8 cellular contexts compared by ENCODE assay signal in the genomic region with DNA sequence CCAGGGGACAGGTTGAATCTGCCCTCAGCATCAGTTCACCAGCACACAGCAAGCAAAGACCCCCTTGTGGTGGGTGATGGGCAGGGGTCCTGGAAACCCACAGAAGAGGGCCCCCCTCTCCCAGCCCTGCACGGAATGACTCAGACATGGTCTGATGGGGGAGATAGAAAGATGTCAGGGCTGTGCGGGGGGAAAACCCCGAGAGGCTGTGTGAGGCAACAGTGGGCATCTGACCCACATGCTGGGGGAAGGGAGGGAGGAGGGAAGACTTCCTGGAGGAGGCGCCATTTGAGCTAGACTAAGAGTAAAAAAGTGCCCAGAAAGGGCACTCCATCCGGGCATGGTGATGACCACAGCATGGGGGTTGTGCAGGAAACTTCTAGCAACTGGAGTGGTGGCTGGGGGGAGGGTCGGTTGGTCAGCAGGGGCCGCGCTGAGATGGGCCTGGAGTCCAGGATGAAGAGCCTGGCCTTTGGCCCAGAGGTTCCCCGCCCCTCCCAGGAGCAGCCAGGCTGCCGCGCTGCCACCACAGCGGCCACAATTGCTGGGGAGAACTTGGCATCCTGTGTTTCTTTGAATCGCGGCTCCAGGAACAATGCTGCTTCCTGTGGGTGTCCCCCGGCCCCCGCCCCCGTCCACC. TPM values are rescaled to one million over a fixed set of nuclear protein-coding genes. Genes with fewer than 3 reads are reported as not detected.
DNase-seq lines count a peak whose midpoint lies in the region; ATAC-seq, FAIRE-seq and TF ChIP-seq lines count a peak whose summit lies in the region.

No MANE protein-coding gene starts in this region.

- H3K4me2 ChIP-seq in astrocyte (ENCODE audit: low read length): peak overlapping the region; percentile 87

- FAIRE-seq in astrocyte (lab: Jason Lieb, UNC): no peak

- DNase-seq in T-helper 1 cell (peak; percentile 40 to 90 (median 59)), astrocyte (ENCODE audit: low read depth) (no peak), lower leg skin (ENCODE audit: low spot score in 2 of 2) (peak in 1 of 2 donors; percentile 88)
- peak; percentile 82 for DNase-seq in stimulated activated CD8-positive, alpha-beta memory T cell treated with anti-CD3 and anti-CD28 coated beads, Interleukin-4, amount 100 ng/mL, for 48 hours

- ATAC-seq in GM21786 (IDR thresholded peaks at IDR 0.05; ENCODE audit: unreplicated experiment) (peak; percentile 31), HG02571 (IDR thresholded peaks at IDR 0.05; ENCODE audit: unreplicated experiment) (no peak), GM21390 (IDR thresholded peaks at IDR 0.05; ENCODE audit: unreplicated experiment) (no peak), HG02798 (IDR thresholded peaks at IDR 0.05; ENCODE audit: poor library complexity, unreplicated experiment) (no peak)

- no peaks in the 10 kb centered on the region for H3K9me3 ChIP-seq in astrocyte (ENCODE audit: insufficient read depth, low read depth, low read length)

- peak overlapping the region; percentile 37 for H3K27ac ChIP-seq in astrocyte (ENCODE audit: low read depth, low read length)

- H3K4me3 ChIP-seq in astrocyte (ENCODE audit: insufficient read depth, low read depth, low read length) (peak overlapping the region; percentile 64), lower leg skin (ENCODE audit: low read depth, poor library complexity, severe bottlenecking) (peak overlapping the region; percentile 24)

- peaks cover 4% of the 10 kb centered on the region for H3K36me3 Mint-ChIP-seq in astrocyte (ENCODE audit: low read depth, unreplicated experiment)

- TF ChIP-seq CTCF in astrocyte (IDR thresholded peaks at IDR 0.05; ENCODE audit: insufficient read depth, low read depth, low read length) (no peak), lower leg skin (IDR thresholded peaks at IDR 0.05) (no peak)

- no peaks in the 10 kb centered on the region for H3K27me3 Mint-ChIP-seq in astrocyte (ENCODE audit: low read depth, unreplicated experiment)

- H4K20me1 ChIP-seq in astrocyte (ENCODE audit: insufficient read depth, low read length): peaks cover 44% of the 10 kb centered on the region

- 14 to 15% methylated on average over 11 to 17 of the region's 17 CpGs for WGBS in lower leg skin, 2 donors

- no peaks in the 10 kb centered on the region for H3K27me3 ChIP-seq in astrocyte (ENCODE audit: insufficient read depth, low read length)

- peak overlapping the region; percentile 59 for H3K27ac Mint-ChIP-seq in astrocyte (ENCODE audit: unreplicated experiment)

- H3K79me2 ChIP-seq in astrocyte (ENCODE audit: insufficient read depth, low read length): peaks cover 45% of the 10 kb centered on the region

- no peaks in the 10 kb centered on the region for H3K9me3 Mint-ChIP-seq in astrocyte (ENCODE audit: unreplicated experiment)

- peaks cover 65% of the 10 kb centered on the region for H3K4me1 ChIP-seq in astrocyte (ENCODE audit: insufficient read depth, low read length)

- H3K36me3 ChIP-seq in astrocyte (ENCODE audit: insufficient read depth, low read length): no peaks in the 10 kb centered on the region

- peak overlapping the region; percentile 90 for H3K4me3 Mint-ChIP-seq in astrocyte (ENCODE audit: unreplicated experiment)

- peak overlapping the region; percentile 76 for H3K9ac ChIP-seq in astrocyte (ENCODE audit: low read length)

- peaks cover 24% of the 10 kb centered on the region for H3K4me1 Mint-ChIP-seq in astrocyte (ENCODE audit: low read depth, unreplicated experiment)

- intact Hi-C loops in lower leg skin (cut with DNase I; ENCODE audit: low total_unique reads): no loop called here

- TF ChIP-seq POLR2A in lower leg skin (IDR thresholded peaks at IDR 0.05): no peak

- H2AFZ ChIP-seq in astrocyte (ENCODE audit: low read depth, low read length): no peak overlapping the region

RNA-seq across cellular contexts. Expression of gene LFNG, which starts 2.5 kb away (rescaled TPM):
- 58.6 and 76.9 TPM in 2 replicates for total RNA-seq in astrocyte
- 100 to 1,000 TPM; 104 to 169 (median 139) TPM for total RNA-seq in lower leg skin

RNA-seq across cellular contexts. Expression of gene BRAT1, which starts 33.3 kb away (rescaled TPM):
- total RNA-seq in astrocyte (18.7 and 19.7 TPM in 2 replicates), lower leg skin (10 to 100 TPM; 40.5 to 88.4 (median 60.6) TPM)

RNA-seq across cellular contexts. Expression of gene IQCE, which starts 36.7 kb away (rescaled TPM):
- total RNA-seq in astrocyte: 13.1 and 13.8 TPM in 2 replicates
- 10 to 100 TPM; 10.5 to 18.6 (median 12.8) TPM for total RNA-seq in lower leg skin

RNA-seq across cellular contexts. Expression of gene GRIFIN, which starts 45.9 kb away (rescaled TPM):
- total RNA-seq in astrocyte: not detected in 2 replicates
- total RNA-seq in lower leg skin: not detected
